Comparison of ENCODE assay signal across 8 cellular contexts in the genomic region with DNA sequence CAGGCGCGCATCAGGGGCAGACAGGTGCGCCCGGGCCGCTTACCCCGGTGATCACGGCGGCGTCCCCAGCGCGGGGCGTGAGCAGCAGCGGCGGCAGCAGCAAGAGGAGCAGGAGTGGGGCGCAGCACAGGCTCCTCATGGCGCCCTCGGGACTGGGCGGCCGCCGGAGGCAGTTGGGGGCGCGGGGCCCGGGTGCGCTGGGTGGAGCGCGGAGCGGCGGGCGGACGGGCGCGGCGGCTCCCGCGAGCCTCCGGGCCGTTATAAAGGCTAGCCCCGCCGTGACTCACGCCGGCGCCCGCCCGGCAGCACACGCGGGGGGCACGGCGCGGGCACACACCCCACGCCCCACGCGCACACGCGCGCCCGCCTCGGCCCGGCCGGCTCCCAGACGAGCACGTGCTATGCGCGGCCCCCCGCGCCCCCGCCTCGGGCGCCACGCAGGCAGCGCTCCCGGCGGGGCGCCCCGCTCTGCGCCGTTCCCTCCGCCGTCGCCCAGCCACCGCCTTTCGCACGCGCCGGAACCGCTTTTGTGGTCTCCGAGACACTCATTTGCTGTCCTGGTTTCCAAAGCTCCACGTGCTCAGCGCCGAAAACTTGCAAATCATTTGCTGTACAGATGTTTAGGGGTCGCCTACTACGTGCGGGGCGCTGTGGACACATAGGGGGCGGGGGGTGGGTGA. TPM values are rescaled to one million over a fixed set of nuclear protein-coding genes. Genes with fewer than 3 reads are reported as not detected.
A peak's percentile ranks its signal among the peaks of the same experiment; 100 is the strongest.
DNase-seq lines count a peak whose midpoint lies in the region; FAIRE-seq and TF ChIP-seq lines count a peak whose summit lies in the region.

A gene with protein sequence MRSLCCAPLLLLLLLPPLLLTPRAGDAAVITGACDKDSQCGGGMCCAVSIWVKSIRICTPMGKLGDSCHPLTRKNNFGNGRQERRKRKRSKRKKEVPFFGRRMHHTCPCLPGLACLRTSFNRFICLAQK (minus strand): TSS at position 235 of the 680 bp plus-strand sequence. CDS start 96 bp downstream, at position 139.

- H3K4me1 ChIP-seq in cardiac muscle cell (ENCODE audit: low read depth) (no peaks in the 10 kb centered on the region), iPS-15b (ENCODE audit: control insufficient read depth, insufficient read depth, low read length) (peaks cover 13% of the 10 kb centered on the region)

- no peak within 1 kb of the TSS for H3K9ac ChIP-seq in iPS-15b (ENCODE audit: low read depth, low read length)

- H3K36me3 ChIP-seq in cardiac muscle cell (no peaks in the 10 kb centered on the region), iPS-15b (ENCODE audit: control insufficient read depth, insufficient read depth, low read length) (no peaks in the 10 kb centered on the region)

- FAIRE-seq in RCC 7860 (lab: Jason Lieb, UNC): no peak

- H3K4me3 ChIP-seq in cardiac muscle cell (peak within 1 kb of the TSS; percentile 40), iPS-15b (ENCODE audit: low read depth, low read length) (peak within 1 kb of the TSS; percentile 54)

- intact Hi-C loops in cardiac septum (cut with DNase I): no loop called here

- H3K27me3 ChIP-seq in cardiac muscle cell (peaks cover 77% of the 10 kb centered on the region), iPS-15b (ENCODE audit: control insufficient read depth, insufficient read depth, low read length) (peaks cover 67% of the 10 kb centered on the region)

- peak; percentile 6 to 56 for DNase-seq in cardiac muscle cell (ENCODE audit: low read depth in 1 of 2, low spot score in 1 of 2)
- DNase-seq in cardiac septum (ENCODE audit: low spot score): no peak
- peak; percentile 51 to 60 for DNase-seq in activated T-cell treated with anti-CD3 and anti-CD28 coated beads, Interleukin-2, amount 50 U/mL, for 48 hours
- peak; percentile 39 for DNase-seq in stimulated activated CD4-positive, alpha-beta T cell treated with anti-CD3 and anti-CD28 coated beads, Interleukin-4, amount 100 ng/mL, for 24 hours
- no peak for DNase-seq in T1000 (lab: John Stamatoyannopoulos, UW)
- DNase-seq in RCC 7860 (ENCODE audit: low spot score): no peak
- no peak for DNase-seq in globus pallidus (ENCODE audit: low spot score)

- TF ChIP-seq CTCF in cardiac muscle cell (IDR thresholded peaks at IDR 0.05; ENCODE audit: low read depth, low read length): no peak

- no peak within 1 kb of the TSS for H3K27ac ChIP-seq in cardiac muscle cell

- H3K9me3 ChIP-seq in cardiac muscle cell (ENCODE audit: low read depth): no peaks in the 10 kb centered on the region
- no peaks in the 10 kb centered on the region for H3K9me3 ChIP-seq in iPS-15b (ENCODE audit: control insufficient read depth, insufficient read depth, low read length)

RNA-seq across cellular contexts. Expression of the gene that starts here (rescaled TPM):
- total RNA-seq in cardiac muscle cell: not detected in 2 replicates
- not detected in 2 replicates for polyA plus RNA-seq in cardiac muscle cell
- total RNA-seq in cardiac septum: 1.3 TPM

Comparison
In these comparisons a context has a peak if more than half of its experiments do, and no peak if none do; other contexts are left out.
1. Peak in DNase-seq and H3K4me3 ChIP-seq in cardiac muscle cell; RNA of the gene not detected or under 1 TPM.
2. DNase-seq: peak in activated T-cell treated with anti-CD3 and anti-CD28 coated beads, Interleukin-2, amount 50 U/mL, for 48 hours (2 of 2) and stimulated activated CD4-positive, alpha-beta T cell treated with anti-CD3 and anti-CD28 coated beads, Interleukin-4, amount 100 ng/mL, for 24 hours (single experiment); none in cardiac septum (single experiment), T1000 (single experiment), RCC 7860 (single experiment) and globus pallidus (single experiment).